Comparison of ENCODE assay signal across 10 cellular contexts in the genomic region with DNA sequence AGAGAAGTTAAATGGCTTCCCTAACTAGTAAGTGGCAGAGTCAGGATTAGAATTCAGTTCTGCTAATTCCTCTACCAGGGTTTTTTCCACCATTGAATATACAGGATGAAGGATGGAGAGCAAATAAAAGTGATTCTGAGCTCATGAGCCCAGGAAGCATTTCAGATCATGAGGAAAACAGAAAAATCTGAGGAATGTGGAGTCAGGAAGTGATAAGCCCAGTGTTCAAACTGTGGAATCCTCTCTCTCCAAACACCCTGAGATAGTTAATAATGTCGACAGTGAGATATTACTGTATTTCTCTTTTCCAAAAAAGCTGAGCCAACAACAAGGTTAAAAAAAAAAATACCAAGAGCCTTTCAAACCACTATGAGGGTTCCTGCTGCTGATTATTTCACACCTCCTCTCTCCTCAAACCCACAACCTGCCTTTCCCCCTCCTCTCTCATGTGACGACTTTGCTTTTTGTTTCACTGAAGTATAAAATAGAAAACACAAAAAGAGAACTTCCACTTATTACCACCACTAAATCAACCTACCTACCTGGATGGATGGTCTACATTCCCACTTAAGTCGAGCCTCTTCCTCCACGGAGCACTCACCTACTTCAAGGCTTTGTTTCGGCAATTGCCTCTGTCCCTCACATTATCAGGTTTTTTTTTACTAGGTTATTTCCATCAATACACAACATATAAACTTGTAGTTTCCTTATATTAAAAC. TPM values are rescaled to one million over a fixed set of nuclear protein-coding genes. Genes with fewer than 3 reads are reported as not detected.
DNase-seq lines count a peak whose midpoint lies in the region; ATAC-seq and TF ChIP-seq lines count a peak whose summit lies in the region.
"Had no signal": no experiment of that assay in that cellular context is flagged by ENCODE, and none has a peak within 500 bp of the region (broad histone marks: within the 10 kb centered on the region; RNA-seq: fewer than 3 reads in every experiment).

No MANE protein-coding gene starts in this region.

- TF ChIP-seq CTCF in GM10266 (IDR thresholded peaks at IDR 0.05; ENCODE audit: control insufficient read depth, insufficient read depth, low read depth, missing control alignments) (no peak), RWPE1 (conservative IDR thresholded peaks at IDR 0.05; ENCODE audit: low read depth) (no peak)

- POLR2A ChIA-PET in RWPE1 (lab: Yijun Ruan, JAX; ENCODE audit: low non-redundant PET) = no interaction called here

- ATAC-seq in HG03108 (IDR thresholded peaks at IDR 0.05; ENCODE audit: unreplicated experiment) = peak; percentile 29
- peak; percentile 75 to 79 for ATAC-seq in naive B cell (ENCODE audit: low read depth in 2 of 2)
- no peak for ATAC-seq in left lobe of liver
- no peak for ATAC-seq in GM19463 (IDR thresholded peaks at IDR 0.05; ENCODE audit: unreplicated experiment)

- peak overlapping the region; percentile 94 for H3K27ac Mint-ChIP-seq in activated naive CD4-positive, alpha-beta T cell treated with anti-CD3 and anti-CD28 coated beads, Interleukin-2, amount 10 ng/mL, durations not matched to agents 7 days and 5 days
- H3K27ac Mint-ChIP-seq in naive B cell = peak overlapping the region; percentile 82 to 97 (median 92)

- peaks cover 80% of the 10 kb centered on the region for H3K36me3 Mint-ChIP-seq in activated naive CD4-positive, alpha-beta T cell treated with anti-CD3 and anti-CD28 coated beads, Interleukin-2, amount 10 ng/mL, durations not matched to agents 7 days and 5 days
- peaks cover 0 to 20% of the 10 kb centered on the region in 2 donors for H3K36me3 Mint-ChIP-seq in naive B cell

- DNase-seq in GM10266 (ENCODE audit: extremely low spot score) = peak; percentile 32
- peak; percentile 70 for DNase-seq in activated naive CD4-positive, alpha-beta T cell treated with anti-CD3 and anti-CD28 coated beads, Interleukin-2, amount 10 ng/mL, durations not matched to agents 7 days and 5 days
- DNase-seq in naive B cell = peak; percentile 73
- DNase-seq in left lobe of liver (ENCODE audit: low spot score) = no peak
- DNase-seq in NCI-H2081 (lab: John Stamatoyannopoulos, UW) = no peak
- no peak for DNase-seq in RWPE1 (ENCODE audit: low spot score)
- DNase-seq: NCI-H2171 treated with DMSO at 0.1 percent for 48 hours had no signal

- peaks cover 96% of the 10 kb centered on the region for H3K4me1 Mint-ChIP-seq in activated naive CD4-positive, alpha-beta T cell treated with anti-CD3 and anti-CD28 coated beads, Interleukin-2, amount 10 ng/mL, durations not matched to agents 7 days and 5 days
- H3K4me1 Mint-ChIP-seq in naive B cell = peaks cover 64 to 92% (median 80%) of the 10 kb centered on the region in 3 donors

- peak overlapping the region; percentile 68 for H3K4me3 Mint-ChIP-seq in activated naive CD4-positive, alpha-beta T cell treated with anti-CD3 and anti-CD28 coated beads, Interleukin-2, amount 10 ng/mL, durations not matched to agents 7 days and 5 days
- peak overlapping the region; percentile 61 to 96 (median 75) for H3K4me3 Mint-ChIP-seq in naive B cell
- H3K4me3 Mint-ChIP-seq: nephron had no signal

- H3K27ac ChIP-seq in RWPE1 = no peak overlapping the region

- CTCF ChIA-PET in activated naive CD4-positive, alpha-beta T cell treated with anti-CD3 and anti-CD28 coated beads, Interleukin-2, amount 10 ng/mL, durations not matched to agents 7 days and 5 days (lab: Charles Lee) = interaction anchor here (1.0 kb wide), 1 partner anchor 37 kb away, joined by 4 read pairs; no protein-coding TSS in a partner anchor
- CTCF ChIA-PET in RWPE1 (lab: Yijun Ruan, JAX) = no interaction called here

- H3K9me3 Mint-ChIP-seq in activated naive CD4-positive, alpha-beta T cell treated with anti-CD3 and anti-CD28 coated beads, Interleukin-2, amount 10 ng/mL, durations not matched to agents 7 days and 5 days = no peaks in the 10 kb centered on the region
- no peaks in the 10 kb centered on the region for H3K9me3 Mint-ChIP-seq in naive B cell
- H3K9me3 Mint-ChIP-seq: nephron had no signal

- H3K27me3 Mint-ChIP-seq in activated naive CD4-positive, alpha-beta T cell treated with anti-CD3 and anti-CD28 coated beads, Interleukin-2, amount 10 ng/mL, durations not matched to agents 7 days and 5 days = no peaks in the 10 kb centered on the region
- H3K27me3 Mint-ChIP-seq in naive B cell = no peaks in the 10 kb centered on the region

RNA-seq across cellular contexts. Expression of gene SLAMF1, which starts 8.9 kb away (rescaled TPM):
- polyA plus RNA-seq in naive B cell (ENCODE audit: low read depth in 6 of 6) = 10 to 100 TPM; 18.9 to 36.6 (median 23.0) TPM
- total RNA-seq in left lobe of liver = 0.25 TPM

RNA-seq across cellular contexts. Expression of gene CD84, which starts 58.7 kb away (rescaled TPM):
- 10 to 100 TPM in 5 of 6 donors, 1 to 10 TPM in 1; 8.5 to 20.6 (median 13.1) TPM for polyA plus RNA-seq in naive B cell (ENCODE audit: low read depth in 6 of 6)
- total RNA-seq in left lobe of liver = 3.2 TPM

Comparison
In these comparisons a context has a peak if more than half of its experiments do, and no peak if none do; other contexts are left out.
1. DNase-seq: peak in GM10266 (single experiment), activated naive CD4-positive, alpha-beta T cell treated with anti-CD3 and anti-CD28 coated beads, Interleukin-2, amount 10 ng/mL, durations not matched to agents 7 days and 5 days (single experiment) and naive B cell (single experiment); none in left lobe of liver (single experiment), NCI-H2081 (0 of 2) and RWPE1 (single experiment).
2. ATAC-seq: peak in HG03108 (single experiment) and naive B cell (2 of 2); none in left lobe of liver (single experiment) and GM19463 (single experiment).